ENCODE assay signal across 1 cellular context in the genomic region with DNA sequence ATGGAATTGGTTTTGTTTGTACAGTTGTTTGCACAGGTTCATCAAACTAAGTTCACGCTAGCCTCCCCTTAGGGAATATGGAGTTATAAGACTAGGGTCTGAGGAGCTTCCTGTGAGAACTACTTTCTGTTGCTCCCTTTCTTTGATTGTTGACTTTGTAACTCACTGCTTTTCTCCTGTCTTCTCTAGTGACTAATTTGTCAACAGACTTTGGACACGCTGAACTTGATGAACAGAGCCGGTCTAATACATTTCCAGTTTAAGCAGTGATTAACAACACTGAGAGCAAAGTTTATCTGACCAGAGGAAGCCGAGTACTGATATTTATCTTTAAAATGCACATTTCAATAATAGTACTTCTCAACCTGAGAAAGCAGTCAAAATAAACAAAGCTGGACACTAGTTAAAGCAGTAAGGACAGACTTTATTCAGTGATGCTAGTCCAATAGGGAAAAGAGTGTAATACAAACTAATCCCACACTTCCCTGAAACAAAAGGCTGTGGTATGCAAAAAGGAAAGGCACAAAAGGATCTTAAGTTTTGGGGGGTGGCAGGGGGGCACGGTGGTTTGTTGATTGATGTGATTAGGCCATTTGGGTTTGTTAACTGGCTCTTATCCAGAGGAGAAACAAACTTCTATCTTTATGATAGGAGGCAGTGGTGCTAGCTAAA.
TF ChIP-seq lines count a peak whose summit lies in the region.

No MANE protein-coding gene starts in this region.

TF ChIP-seq in HepG2, 621 proteins besides CTCF, POLR2A, EP300 and RAD21 (continued from another document and continues in another):
- TF ChIP-seq, protein P1, sequence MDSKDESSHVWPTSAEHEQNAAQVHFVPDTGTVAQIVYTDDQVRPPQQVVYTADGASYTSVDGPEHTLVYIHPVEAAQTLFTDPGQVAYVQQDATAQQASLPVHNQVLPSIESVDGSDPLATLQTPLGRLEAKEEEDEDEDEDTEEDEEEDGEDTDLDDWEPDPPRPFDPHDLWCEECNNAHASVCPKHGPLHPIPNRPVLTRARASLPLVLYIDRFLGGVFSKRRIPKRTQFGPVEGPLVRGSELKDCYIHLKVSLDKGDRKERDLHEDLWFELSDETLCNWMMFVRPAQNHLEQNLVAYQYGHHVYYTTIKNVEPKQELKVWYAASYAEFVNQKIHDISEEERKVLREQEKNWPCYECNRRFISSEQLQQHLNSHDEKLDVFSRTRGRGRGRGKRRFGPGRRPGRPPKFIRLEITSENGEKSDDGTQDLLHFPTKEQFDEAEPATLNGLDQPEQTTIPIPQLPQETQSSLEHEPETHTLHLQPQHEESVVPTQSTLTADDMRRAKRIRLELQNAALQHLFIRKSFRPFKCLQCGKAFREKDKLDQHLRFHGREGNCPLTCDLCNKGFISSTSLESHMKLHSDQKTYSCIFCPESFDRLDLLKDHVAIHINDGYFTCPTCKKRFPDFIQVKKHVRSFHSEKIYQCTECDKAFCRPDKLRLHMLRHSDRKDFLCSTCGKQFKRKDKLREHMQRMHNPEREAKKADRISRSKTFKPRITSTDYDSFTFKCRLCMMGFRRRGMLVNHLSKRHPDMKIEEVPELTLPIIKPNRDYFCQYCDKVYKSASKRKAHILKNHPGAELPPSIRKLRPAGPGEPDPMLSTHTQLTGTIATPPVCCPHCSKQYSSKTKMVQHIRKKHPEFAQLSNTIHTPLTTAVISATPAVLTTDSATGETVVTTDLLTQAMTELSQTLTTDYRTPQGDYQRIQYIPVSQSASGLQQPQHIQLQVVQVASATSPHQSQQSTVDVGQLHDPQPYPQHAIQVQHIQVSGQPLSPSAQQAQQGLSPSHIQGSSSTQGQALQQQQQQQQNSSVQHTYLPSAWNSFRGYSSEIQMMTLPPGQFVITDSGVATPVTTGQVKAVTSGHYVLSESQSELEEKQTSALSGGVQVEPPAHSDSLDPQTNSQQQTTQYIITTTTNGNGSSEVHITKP (CRISPR knock-in tag; IDR thresholded peaks at IDR 0.05; ENCODE audit: low read depth) = 0 out of 2 replicates have a peak, but pooled peaks have one; percentile 24
- peak; percentile 37; the same call in 1 of the 2 replicates for TF ChIP-seq ZNF335 (CRISPR knock-in tag; IDR thresholded peaks at IDR 0.05)
- TF ChIP-seq ZNF761 (CRISPR knock-in tag; conservative IDR thresholded peaks at IDR 0.05) = no peak
- 0 out of 2 replicates have a peak, but pooled peaks have one; percentile 21 for TF ChIP-seq ZBTB7B (CRISPR knock-in tag; IDR thresholded peaks at IDR 0.05)
- TF ChIP-seq LCORL (IDR thresholded peaks at IDR 0.05) = no peak
- peak; percentile 24; the same call in 1 of the 2 replicates for TF ChIP-seq LCORL (CRISPR knock-in tag; IDR thresholded peaks at IDR 0.05)
- peak; percentile 88 for TF ChIP-seq ETV5 (CRISPR knock-in tag; IDR thresholded peaks at IDR 0.05; ENCODE audit: borderline replicate concordance)
- TF ChIP-seq GATA4 (IDR thresholded peaks at IDR 0.05; ENCODE audit: borderline replicate concordance, low read depth) = peak; percentile 82; the same call in 1 of the 2 replicates
- TF ChIP-seq, protein P2, sequence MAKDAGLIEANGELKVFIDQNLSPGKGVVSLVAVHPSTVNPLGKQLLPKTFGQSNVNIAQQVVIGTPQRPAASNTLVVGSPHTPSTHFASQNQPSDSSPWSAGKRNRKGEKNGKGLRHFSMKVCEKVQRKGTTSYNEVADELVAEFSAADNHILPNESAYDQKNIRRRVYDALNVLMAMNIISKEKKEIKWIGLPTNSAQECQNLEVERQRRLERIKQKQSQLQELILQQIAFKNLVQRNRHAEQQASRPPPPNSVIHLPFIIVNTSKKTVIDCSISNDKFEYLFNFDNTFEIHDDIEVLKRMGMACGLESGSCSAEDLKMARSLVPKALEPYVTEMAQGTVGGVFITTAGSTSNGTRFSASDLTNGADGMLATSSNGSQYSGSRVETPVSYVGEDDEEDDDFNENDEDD (CRISPR knock-in tag; IDR thresholded peaks at IDR 0.05; ENCODE audit: borderline replicate concordance) = no peak
- TF ChIP-seq ARNT (IDR thresholded peaks at IDR 0.05) = no peak
- TF ChIP-seq TAF15 (IDR thresholded peaks at IDR 0.05; ENCODE audit: low read depth, low read length, poor library complexity, severe bottlenecking) = no peak
- TF ChIP-seq, protein P3, sequence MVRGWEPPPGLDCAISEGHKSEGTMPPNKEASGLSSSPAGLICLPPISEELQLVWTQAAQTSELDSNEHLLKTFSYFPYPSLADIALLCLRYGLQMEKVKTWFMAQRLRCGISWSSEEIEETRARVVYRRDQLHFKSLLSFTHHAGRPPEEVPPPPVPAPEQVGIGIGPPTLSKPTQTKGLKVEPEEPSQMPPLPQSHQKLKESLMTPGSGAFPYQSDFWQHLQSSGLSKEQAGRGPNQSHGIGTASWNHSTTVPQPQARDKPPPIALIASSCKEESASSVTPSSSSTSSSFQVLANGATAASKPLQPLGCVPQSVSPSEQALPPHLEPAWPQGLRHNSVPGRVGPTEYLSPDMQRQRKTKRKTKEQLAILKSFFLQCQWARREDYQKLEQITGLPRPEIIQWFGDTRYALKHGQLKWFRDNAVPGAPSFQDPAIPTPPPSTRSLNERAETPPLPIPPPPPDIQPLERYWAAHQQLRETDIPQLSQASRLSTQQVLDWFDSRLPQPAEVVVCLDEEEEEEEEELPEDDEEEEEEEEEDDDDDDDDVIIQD (CRISPR knock-in tag; IDR thresholded peaks at IDR 0.05; ENCODE audit: low read depth) = peak; percentile 61; the same call in 1 of the 2 replicates
- TF ChIP-seq, protein P4, sequence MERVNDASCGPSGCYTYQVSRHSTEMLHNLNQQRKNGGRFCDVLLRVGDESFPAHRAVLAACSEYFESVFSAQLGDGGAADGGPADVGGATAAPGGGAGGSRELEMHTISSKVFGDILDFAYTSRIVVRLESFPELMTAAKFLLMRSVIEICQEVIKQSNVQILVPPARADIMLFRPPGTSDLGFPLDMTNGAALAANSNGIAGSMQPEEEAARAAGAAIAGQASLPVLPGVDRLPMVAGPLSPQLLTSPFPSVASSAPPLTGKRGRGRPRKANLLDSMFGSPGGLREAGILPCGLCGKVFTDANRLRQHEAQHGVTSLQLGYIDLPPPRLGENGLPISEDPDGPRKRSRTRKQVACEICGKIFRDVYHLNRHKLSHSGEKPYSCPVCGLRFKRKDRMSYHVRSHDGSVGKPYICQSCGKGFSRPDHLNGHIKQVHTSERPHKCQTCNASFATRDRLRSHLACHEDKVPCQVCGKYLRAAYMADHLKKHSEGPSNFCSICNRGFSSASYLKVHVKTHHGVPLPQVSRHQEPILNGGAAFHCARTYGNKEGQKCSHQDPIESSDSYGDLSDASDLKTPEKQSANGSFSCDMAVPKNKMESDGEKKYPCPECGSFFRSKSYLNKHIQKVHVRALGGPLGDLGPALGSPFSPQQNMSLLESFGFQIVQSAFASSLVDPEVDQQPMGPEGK (CRISPR knock-in tag; IDR thresholded peaks at IDR 0.05) = peak; percentile 57; the same call in 1 of the 2 replicates
- TF ChIP-seq, protein P5, sequence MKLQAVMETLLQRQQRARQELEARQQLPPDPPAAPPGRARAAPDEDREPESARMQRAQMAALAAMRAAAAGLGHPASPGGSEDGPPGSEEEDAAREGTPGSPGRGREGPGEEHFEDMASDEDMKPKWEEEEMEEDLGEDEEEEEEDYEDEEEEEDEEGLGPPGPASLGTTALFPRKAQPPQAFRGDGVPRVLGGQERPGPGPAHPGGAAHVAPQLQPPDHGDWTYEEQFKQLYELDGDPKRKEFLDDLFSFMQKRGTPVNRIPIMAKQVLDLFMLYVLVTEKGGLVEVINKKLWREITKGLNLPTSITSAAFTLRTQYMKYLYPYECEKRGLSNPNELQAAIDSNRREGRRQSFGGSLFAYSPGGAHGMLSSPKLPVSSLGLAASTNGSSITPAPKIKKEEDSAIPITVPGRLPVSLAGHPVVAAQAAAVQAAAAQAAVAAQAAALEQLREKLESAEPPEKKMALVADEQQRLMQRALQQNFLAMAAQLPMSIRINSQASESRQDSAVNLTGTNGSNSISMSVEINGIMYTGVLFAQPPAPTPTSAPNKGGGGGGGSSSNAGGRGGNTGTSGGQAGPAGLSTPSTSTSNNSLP (IDR thresholded peaks at IDR 0.05; ENCODE audit: low read depth, low read length) = peak; percentile 52; the same call in 1 of the 2 replicates
- peak; percentile 78 for TF ChIP-seq FOSL2 (CRISPR knock-in tag; IDR thresholded peaks at IDR 0.05)
- TF ChIP-seq ELF3 (CRISPR knock-in tag; IDR thresholded peaks at IDR 0.05) = peak; percentile 55; the same call in 1 of the 2 replicates
- no peak for TF ChIP-seq NRL (CRISPR knock-in tag; IDR thresholded peaks at IDR 0.05; ENCODE audit: borderline replicate concordance)
- TF ChIP-seq NCOA2 (CRISPR knock-in tag; IDR thresholded peaks at IDR 0.05) = peak; percentile 70
- no peak for TF ChIP-seq ONECUT2 (CRISPR knock-in tag; IDR thresholded peaks at IDR 0.05)
- peak; percentile 83 for TF ChIP-seq HDAC1 (CRISPR knock-in tag; IDR thresholded peaks at IDR 0.05)
- 0 out of 2 replicates have a peak, but pooled peaks have one; percentile 19 for TF ChIP-seq ZNF510 (CRISPR knock-in tag; IDR thresholded peaks at IDR 0.05; ENCODE audit: low read depth)
- peak; percentile 84 for TF ChIP-seq ZNF614 (CRISPR knock-in tag; IDR thresholded peaks at IDR 0.05; ENCODE audit: borderline replicate concordance)
- TF ChIP-seq ATF1 (CRISPR knock-in tag; IDR thresholded peaks at IDR 0.05) = peak; percentile 72
- TF ChIP-seq, protein P6, sequence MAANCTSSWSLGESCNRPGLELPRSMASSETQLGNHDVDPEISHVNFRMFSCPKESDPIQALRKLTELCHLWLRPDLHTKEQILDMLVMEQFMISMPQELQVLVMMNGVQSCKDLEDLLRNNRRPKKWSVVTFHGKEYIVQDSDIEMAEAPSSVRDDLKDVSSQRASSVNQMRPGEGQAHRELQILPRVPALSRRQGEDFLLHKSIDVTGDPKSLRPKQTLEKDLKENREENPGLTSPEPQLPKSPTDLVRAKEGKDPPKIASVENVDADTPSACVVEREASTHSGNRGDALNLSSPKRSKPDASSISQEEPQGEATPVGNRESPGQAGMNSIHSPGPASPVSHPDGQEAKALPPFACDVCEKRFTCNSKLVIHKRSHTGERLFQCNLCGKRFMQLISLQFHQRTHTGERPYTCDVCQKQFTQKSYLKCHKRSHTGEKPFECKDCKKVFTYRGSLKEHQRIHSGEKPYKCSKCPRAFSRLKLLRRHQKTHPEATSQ (CRISPR knock-in tag; IDR thresholded peaks at IDR 0.05; ENCODE audit: borderline replicate concordance) = no peak
- peak; percentile 59; the same call in 1 of the 2 replicates for TF ChIP-seq KLF11 (CRISPR knock-in tag; IDR thresholded peaks at IDR 0.05)
- TF ChIP-seq, protein P7, sequence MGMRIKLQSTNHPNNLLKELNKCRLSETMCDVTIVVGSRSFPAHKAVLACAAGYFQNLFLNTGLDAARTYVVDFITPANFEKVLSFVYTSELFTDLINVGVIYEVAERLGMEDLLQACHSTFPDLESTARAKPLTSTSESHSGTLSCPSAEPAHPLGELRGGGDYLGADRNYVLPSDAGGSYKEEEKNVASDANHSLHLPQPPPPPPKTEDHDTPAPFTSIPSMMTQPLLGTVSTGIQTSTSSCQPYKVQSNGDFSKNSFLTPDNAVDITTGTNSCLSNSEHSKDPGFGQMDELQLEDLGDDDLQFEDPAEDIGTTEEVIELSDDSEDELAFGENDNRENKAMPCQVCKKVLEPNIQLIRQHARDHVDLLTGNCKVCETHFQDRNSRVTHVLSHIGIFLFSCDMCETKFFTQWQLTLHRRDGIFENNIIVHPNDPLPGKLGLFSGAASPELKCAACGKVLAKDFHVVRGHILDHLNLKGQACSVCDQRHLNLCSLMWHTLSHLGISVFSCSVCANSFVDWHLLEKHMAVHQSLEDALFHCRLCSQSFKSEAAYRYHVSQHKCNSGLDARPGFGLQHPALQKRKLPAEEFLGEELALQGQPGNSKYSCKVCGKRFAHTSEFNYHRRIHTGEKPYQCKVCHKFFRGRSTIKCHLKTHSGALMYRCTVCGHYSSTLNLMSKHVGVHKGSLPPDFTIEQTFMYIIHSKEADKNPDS (CRISPR knock-in tag; IDR thresholded peaks at IDR 0.05) = peak; percentile 100
- no peak for TF ChIP-seq SMARCC2 (IDR thresholded peaks at IDR 0.05)
- TF ChIP-seq, protein P8, sequence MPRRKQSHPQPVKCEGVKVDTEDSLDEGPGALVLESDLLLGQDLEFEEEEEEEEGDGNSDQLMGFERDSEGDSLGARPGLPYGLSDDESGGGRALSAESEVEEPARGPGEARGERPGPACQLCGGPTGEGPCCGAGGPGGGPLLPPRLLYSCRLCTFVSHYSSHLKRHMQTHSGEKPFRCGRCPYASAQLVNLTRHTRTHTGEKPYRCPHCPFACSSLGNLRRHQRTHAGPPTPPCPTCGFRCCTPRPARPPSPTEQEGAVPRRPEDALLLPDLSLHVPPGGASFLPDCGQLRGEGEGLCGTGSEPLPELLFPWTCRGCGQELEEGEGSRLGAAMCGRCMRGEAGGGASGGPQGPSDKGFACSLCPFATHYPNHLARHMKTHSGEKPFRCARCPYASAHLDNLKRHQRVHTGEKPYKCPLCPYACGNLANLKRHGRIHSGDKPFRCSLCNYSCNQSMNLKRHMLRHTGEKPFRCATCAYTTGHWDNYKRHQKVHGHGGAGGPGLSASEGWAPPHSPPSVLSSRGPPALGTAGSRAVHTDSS (CRISPR knock-in tag; conservative IDR thresholded peaks at IDR 0.05) = no peak
- TF ChIP-seq, protein P9, sequence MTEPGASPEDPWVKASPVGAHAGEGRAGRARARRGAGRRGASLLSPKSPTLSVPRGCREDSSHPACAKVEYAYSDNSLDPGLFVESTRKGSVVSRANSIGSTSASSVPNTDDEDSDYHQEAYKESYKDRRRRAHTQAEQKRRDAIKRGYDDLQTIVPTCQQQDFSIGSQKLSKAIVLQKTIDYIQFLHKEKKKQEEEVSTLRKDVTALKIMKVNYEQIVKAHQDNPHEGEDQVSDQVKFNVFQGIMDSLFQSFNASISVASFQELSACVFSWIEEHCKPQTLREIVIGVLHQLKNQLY (CRISPR knock-in tag; IDR thresholded peaks at IDR 0.05) = peak; percentile 38; the same call in 1 of the 2 replicates
- TF ChIP-seq NR2F2 (IDR thresholded peaks at IDR 0.05; ENCODE audit: borderline replicate concordance, low read depth) = peak; percentile 90
- TF ChIP-seq POGZ (CRISPR knock-in tag; IDR thresholded peaks at IDR 0.05) = peak; percentile 37; the same call in 1 of the 2 replicates
- TF ChIP-seq ZNF317 (CRISPR knock-in tag; IDR thresholded peaks at IDR 0.05) = 0 out of 2 replicates have a peak, but pooled peaks have one; percentile 19
- TF ChIP-seq RFXAP (CRISPR knock-in tag; IDR thresholded peaks at IDR 0.05; ENCODE audit: borderline replicate concordance) = no peak
- TF ChIP-seq, protein P10, sequence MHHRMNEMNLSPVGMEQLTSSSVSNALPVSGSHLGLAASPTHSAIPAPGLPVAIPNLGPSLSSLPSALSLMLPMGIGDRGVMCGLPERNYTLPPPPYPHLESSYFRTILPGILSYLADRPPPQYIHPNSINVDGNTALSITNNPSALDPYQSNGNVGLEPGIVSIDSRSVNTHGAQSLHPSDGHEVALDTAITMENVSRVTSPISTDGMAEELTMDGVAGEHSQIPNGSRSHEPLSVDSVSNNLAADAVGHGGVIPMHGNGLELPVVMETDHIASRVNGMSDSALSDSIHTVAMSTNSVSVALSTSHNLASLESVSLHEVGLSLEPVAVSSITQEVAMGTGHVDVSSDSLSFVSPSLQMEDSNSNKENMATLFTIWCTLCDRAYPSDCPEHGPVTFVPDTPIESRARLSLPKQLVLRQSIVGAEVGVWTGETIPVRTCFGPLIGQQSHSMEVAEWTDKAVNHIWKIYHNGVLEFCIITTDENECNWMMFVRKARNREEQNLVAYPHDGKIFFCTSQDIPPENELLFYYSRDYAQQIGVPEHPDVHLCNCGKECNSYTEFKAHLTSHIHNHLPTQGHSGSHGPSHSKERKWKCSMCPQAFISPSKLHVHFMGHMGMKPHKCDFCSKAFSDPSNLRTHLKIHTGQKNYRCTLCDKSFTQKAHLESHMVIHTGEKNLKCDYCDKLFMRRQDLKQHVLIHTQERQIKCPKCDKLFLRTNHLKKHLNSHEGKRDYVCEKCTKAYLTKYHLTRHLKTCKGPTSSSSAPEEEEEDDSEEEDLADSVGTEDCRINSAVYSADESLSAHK (CRISPR knock-in tag; IDR thresholded peaks at IDR 0.05; ENCODE audit: borderline replicate concordance) = no peak
- TF ChIP-seq ZFP36L1 (CRISPR knock-in tag; IDR thresholded peaks at IDR 0.05) = peak; percentile 61; the same call in 1 of the 2 replicates
- TF ChIP-seq ESRRA (CRISPR knock-in tag; IDR thresholded peaks at IDR 0.05; ENCODE audit: low read depth) = peak; percentile 25; the same call in 1 of the 2 replicates
